Comparison of ENCODE assay signal across 16 cellular contexts in the genomic region with DNA sequence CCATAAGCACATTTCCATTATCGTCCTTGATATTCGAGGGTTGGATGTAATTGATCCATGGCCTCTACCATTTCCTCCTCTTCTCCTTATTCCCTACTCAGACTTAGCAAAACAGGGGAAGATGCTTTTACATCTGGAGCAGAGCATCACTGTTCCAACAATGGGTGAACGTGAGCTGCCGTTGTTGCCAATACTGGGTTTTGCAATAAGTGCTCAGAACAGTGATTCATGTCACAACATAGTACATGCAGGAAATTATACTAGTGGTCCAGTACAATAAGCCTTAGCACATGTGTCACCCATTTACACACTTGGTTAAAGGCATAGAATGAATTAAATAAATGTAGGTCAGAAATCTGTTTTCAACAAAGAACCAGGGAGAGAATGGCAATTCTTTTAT.
DNase-seq lines count a peak whose midpoint lies in the region; ATAC-seq and TF ChIP-seq lines count a peak whose summit lies in the region.
"Had no signal": no experiment of that assay in that cellular context is flagged by ENCODE, and none has a peak within 500 bp of the region (broad histone marks: within the 10 kb centered on the region; RNA-seq: fewer than 3 reads in every experiment).

No MANE protein-coding gene starts in this region.

- H3K9ac ChIP-seq in neural cell (ENCODE audit: low read length): no peak overlapping the region
- H3K9ac ChIP-seq: BLaER1, GM23248 had no signal

- no peaks in the 10 kb centered on the region for H3K9me3 ChIP-seq in neural cell (ENCODE audit: low read length)
- H3K9me3 ChIP-seq: BLaER1, Caco-2 had no signal

- H3K79me2 ChIP-seq in neural cell (replicated peaks; ENCODE audit: insufficient read depth, low read length): peaks cover 32% of the 10 kb centered on the region

- TF ChIP-seq CTCF in epithelial cell of esophagus (IDR thresholded peaks at IDR 0.05; ENCODE audit: insufficient read depth, low read depth, low read length, missing control alignments) (no peak), neural cell (IDR thresholded peaks at IDR 0.05; ENCODE audit: poor library complexity, severe bottlenecking) (no peak)

- ATAC-seq in GM18873 (IDR thresholded peaks at IDR 0.05; ENCODE audit: low FRiP score, unreplicated experiment): no peak
- no peak for ATAC-seq in HG03175 (IDR thresholded peaks at IDR 0.05; ENCODE audit: unreplicated experiment)
- ATAC-seq: CD8-positive, alpha-beta T cell; HCT116 had no signal

- no peaks in the 10 kb centered on the region for H3K36me3 ChIP-seq in neural cell (ENCODE audit: insufficient read depth, low read length)
- H3K36me3 ChIP-seq: BLaER1 had no signal

- H3K27ac ChIP-seq in neural cell (ENCODE audit: low read length): peak overlapping the region; percentile 7
- H3K27ac ChIP-seq: BLaER1, C4-2B, GM23248 had no signal

- H3K4me3 ChIP-seq in epithelial cell of esophagus (ENCODE audit: low read length) (no peak overlapping the region), neural cell (ENCODE audit: low read length) (no peak overlapping the region)
- H3K4me3 ChIP-seq: BLaER1, GM23248 had no signal

- H4K20me1 ChIP-seq in neural cell (ENCODE audit: insufficient read depth): no peaks in the 10 kb centered on the region
- H4K20me1 ChIP-seq: BLaER1 had no signal

- peak; percentile 15 for DNase-seq in HT1080 (ENCODE audit: low read depth)
- DNase-seq in epithelial cell of esophagus (ENCODE audit: low read depth): peak; percentile 2
- DNase-seq in HK-2 (ENCODE audit: unreplicated experiment): no peak
- DNase-seq: Caco-2; CD4-positive, CD25-positive, alpha-beta regulatory T cell; CD8-positive, alpha-beta T cell; DMS153; DND-41; GM23248; H9 had no signal

- peak; percentile 9 for TF ChIP-seq EP300 in neural cell (conservative IDR thresholded peaks at IDR 0.05; ENCODE audit: poor library complexity, severe bottlenecking)

- H3K4me2 ChIP-seq in neural cell (ENCODE audit: low read length): peak overlapping the region; percentile 1
- H3K4me2 ChIP-seq: BLaER1 had no signal

- H3F3A ChIP-seq in neural cell (ENCODE audit: insufficient read depth, low read length, poor library complexity, severe bottlenecking): peaks cover 5% of the 10 kb centered on the region

- no peaks in the 10 kb centered on the region for H3K27me3 ChIP-seq in neural cell (ENCODE audit: insufficient read depth, low read depth, low read length)
- H3K27me3 ChIP-seq: BLaER1 had no signal

- TF ChIP-seq RAD21 in neural cell (conservative IDR thresholded peaks at IDR 0.05): no peak

- H3K9me2 ChIP-seq in neural cell (ENCODE audit: insufficient read depth, low read length): no peaks in the 10 kb centered on the region

- no peak overlapping the region for H2AFZ ChIP-seq in neural cell (ENCODE audit: low read depth, low read length)
- H2AFZ ChIP-seq: GM23248 had no signal

TF ChIP-seq in neural cell, 6 proteins besides CTCF, POLR2A, EP300 and RAD21:
- TF ChIP-seq POLR2AphosphoS5 (IDR thresholded peaks at IDR 0.05) (peak; percentile 66), EZH2 (IDR thresholded peaks at IDR 0.05; ENCODE audit: borderline replicate concordance, insufficient read depth, low read length, poor library complexity, severe bottlenecking) (no peak)
TF ChIP-seq in neural cell: peak in this region for 1.
